1 cellular context compared by ENCODE assay signal in the genomic region with DNA sequence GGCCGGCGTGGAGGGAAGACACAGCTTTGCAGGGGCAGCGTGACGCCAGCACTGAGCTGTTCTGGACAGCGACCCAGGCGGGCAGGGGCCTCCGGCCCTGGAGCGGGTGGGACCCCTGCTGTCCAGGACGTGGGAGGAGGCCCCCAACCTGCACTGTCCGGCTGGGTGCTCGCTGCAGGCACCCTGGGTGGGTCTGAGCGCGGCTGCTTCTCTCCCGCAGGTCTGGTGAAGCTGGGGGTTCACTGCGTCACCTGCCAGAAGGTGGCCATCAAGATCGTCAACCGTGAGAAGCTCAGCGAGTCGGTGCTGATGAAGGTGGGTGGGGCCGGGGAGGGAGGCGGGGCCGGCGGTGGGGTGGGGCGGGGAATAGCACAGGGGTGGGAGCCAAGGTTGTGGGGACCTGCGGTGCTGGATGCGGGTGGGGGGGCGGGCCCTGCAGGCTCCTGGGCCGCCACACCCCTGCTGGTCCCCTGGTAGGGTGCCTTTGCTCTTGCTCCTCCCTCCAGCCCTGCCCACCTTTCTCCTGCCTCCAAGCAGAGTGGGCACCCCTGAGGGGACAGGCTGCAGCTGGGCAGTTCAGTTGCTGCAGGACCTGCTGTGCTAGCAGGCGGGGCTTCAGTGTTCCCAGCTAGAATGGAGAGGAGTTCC.
TF ChIP-seq lines count a peak whose summit lies in the region.

No MANE protein-coding gene starts in this region.

TF ChIP-seq in GM12878, 131 proteins besides CTCF, POLR2A, EP300 and RAD21:
- TF ChIP-seq SMC3 (IDR thresholded peaks at IDR 0.05; ENCODE audit: borderline replicate concordance, low read length) (no peak), ZNF274 (IDR thresholded peaks at IDR 0.05; ENCODE audit: insufficient read depth, insufficient read length) (no peak), CREM (IDR thresholded peaks at IDR 0.05; ENCODE audit: low read depth) (no peak), PML (IDR thresholded peaks at IDR 0.05; ENCODE audit: low read length) (no peak), CHD2 (IDR thresholded peaks at IDR 0.05; ENCODE audit: borderline replicate concordance, low read depth, low read length) (no peak), IKZF1 (conservative IDR thresholded peaks at IDR 0.05) (no peak), SMARCA5 (IDR thresholded peaks at IDR 0.05) (no peak), NFIC (IDR thresholded peaks at IDR 0.05; ENCODE audit: low read depth, low read length) (no peak)
- TF ChIP-seq, protein P1, sequence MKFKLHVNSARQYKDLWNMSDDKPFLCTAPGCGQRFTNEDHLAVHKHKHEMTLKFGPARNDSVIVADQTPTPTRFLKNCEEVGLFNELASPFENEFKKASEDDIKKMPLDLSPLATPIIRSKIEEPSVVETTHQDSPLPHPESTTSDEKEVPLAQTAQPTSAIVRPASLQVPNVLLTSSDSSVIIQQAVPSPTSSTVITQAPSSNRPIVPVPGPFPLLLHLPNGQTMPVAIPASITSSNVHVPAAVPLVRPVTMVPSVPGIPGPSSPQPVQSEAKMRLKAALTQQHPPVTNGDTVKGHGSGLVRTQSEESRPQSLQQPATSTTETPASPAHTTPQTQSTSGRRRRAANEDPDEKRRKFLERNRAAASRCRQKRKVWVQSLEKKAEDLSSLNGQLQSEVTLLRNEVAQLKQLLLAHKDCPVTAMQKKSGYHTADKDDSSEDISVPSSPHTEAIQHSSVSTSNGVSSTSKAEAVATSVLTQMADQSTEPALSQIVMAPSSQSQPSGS (IDR thresholded peaks at IDR 0.05; ENCODE audit: low read length), result no peak
